Comparison of ENCODE assay signal across 11 cellular contexts in the genomic region with DNA sequence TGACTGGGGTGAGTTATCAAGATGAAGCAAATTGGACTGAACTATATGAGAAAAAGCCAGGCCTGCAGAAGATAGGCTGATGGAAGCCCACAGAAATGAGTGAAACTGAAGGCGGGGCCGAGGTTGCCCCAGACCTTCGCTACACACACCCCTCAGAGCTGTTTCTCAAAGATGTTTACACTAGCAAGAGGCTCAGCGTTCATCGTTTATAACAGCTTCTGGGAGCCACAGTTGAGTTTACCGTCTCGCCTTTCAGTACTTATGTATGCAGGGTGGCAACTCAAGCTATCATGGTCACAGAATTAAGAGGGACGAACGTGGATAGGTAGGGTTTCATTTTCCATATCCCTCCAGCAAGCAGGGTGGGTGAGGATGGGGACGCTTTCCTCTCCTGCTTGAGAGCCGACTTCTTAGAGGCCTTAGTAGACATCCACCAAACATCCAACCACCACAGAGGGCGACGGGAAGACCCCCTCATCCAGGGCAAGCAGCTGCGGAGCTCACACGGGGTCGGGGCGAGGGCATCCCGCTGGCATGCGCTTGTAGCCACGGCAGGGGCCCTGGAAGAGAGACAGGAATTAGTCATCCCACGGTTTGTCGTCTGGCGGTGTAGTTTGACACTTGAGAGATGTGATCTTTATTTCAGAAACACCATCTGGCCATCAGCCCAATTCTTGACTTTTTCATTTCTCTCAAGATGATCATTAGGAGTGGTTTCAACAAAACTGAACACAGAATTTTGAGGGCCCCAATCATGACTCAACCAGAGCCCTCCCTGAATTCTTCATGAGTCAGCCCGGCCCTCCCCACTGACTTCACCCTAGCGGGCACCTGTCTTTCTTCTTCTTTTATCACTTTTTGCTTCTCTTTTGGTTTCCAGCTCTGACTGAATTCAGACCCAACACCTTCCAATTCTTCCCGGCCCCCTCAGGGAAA.
A peak's percentile ranks its signal among the peaks of the same experiment; 100 is the strongest.
DNase-seq lines count a peak whose midpoint lies in the region; ATAC-seq and TF ChIP-seq lines count a peak whose summit lies in the region.
"Had no signal": no experiment of that assay in that cellular context is flagged by ENCODE, and none has a peak within 500 bp of the region (broad histone marks: within the 10 kb centered on the region; RNA-seq: fewer than 3 reads in every experiment).

No MANE protein-coding gene starts in this region.

- no peak overlapping the region for H2BK5ac ChIP-seq in neuronal stem cell (ENCODE audit: low read length)

- no peak overlapping the region for H3K4me2 ChIP-seq in neuronal stem cell (ENCODE audit: insufficient read depth, low read length, poor library complexity, severe bottlenecking)

- in situ Hi-C loops in gastrocnemius medialis (cut with MboI; ENCODE audit: low sequenced_read_pairs in 4 of 4) = no loop called here

- H3K27ac Mint-ChIP-seq in activated naive CD4-positive, alpha-beta T cell treated with anti-CD3 and anti-CD28 coated beads for 36 hours = no peak overlapping the region
- H3K27ac Mint-ChIP-seq in endodermal cell = no peak overlapping the region
- H3K27ac Mint-ChIP-seq in stimulated activated effector memory CD8-positive, alpha-beta T cell treated with anti-CD3 and anti-CD28 coated beads, Interleukin-12 subunit alpha, Interleukin-12 subunit beta, amount 100 ng/mL, for 72 hours = no peak overlapping the region
- H3K27ac Mint-ChIP-seq: CD4-positive, alpha-beta memory T cell had no signal

- H3K14ac ChIP-seq in neuronal stem cell (ENCODE audit: low read length) = no peak overlapping the region

- H3K4me3 ChIP-seq in endodermal cell (ENCODE audit: low read length) (no peak overlapping the region), gastrocnemius medialis (no peak overlapping the region), neuronal stem cell (ENCODE audit: low read length in 2 of 2) (no peak overlapping the region)
- H3K4me3 ChIP-seq: cardiac muscle cell had no signal

- peaks cover 12% of the 10 kb centered on the region for H3K9me3 ChIP-seq in endodermal cell (ENCODE audit: control insufficient read depth, low read length)
- H3K9me3 ChIP-seq in gastrocnemius medialis = peaks cover 0 to 15% (median 4%) of the 10 kb centered on the region in 3 donors
- H3K9me3 ChIP-seq in neuronal stem cell (replicated peaks in 1 of 2; ENCODE audit: control insufficient read depth in 2 of 2, insufficient read depth in 1 of 2, low read depth in 1 of 2, low read length in 2 of 2) = peaks cover 10 to 14% of the 10 kb centered on the region in 2 donors

- peaks cover 10% of the 10 kb centered on the region for H3K4me1 Mint-ChIP-seq in activated naive CD4-positive, alpha-beta T cell treated with anti-CD3 and anti-CD28 coated beads for 36 hours (ENCODE audit: low read depth)
- peaks cover 24% of the 10 kb centered on the region for H3K4me1 Mint-ChIP-seq in endodermal cell
- H3K4me1 Mint-ChIP-seq in stimulated activated effector memory CD8-positive, alpha-beta T cell treated with anti-CD3 and anti-CD28 coated beads, Interleukin-12 subunit alpha, Interleukin-12 subunit beta, amount 100 ng/mL, for 72 hours = no peaks in the 10 kb centered on the region
- H3K4me1 Mint-ChIP-seq: CD4-positive, alpha-beta memory T cell had no signal

- no peak overlapping the region for H2AK5ac ChIP-seq in neuronal stem cell (ENCODE audit: low read depth, low read length)

- peaks cover 6% of the 10 kb centered on the region for H3K4me1 ChIP-seq in endodermal cell (ENCODE audit: control insufficient read depth, insufficient read depth, low read length)
- H3K4me1 ChIP-seq in gastrocnemius medialis = peaks cover 12 to 22% of the 10 kb centered on the region in 2 donors
- peaks cover 10 to 24% of the 10 kb centered on the region in 2 donors for H3K4me1 ChIP-seq in neuronal stem cell (ENCODE audit: control insufficient read depth in 2 of 2, insufficient read depth in 1 of 2, low read depth in 1 of 2, low read length in 2 of 2)

- TF ChIP-seq CTCF in endodermal cell (conservative IDR thresholded peaks at IDR 0.05) (no peak), gastrocnemius medialis (IDR thresholded peaks at IDR 0.05 in 4 of 5, conservative IDR thresholded peaks at IDR 0.05 in 1 of 5) (no peak)

- H3K18ac ChIP-seq in neuronal stem cell (ENCODE audit: low read length) = no peak overlapping the region

- no peak overlapping the region for H2BK120ac ChIP-seq in neuronal stem cell (ENCODE audit: low read depth, low read length)

- no peak overlapping the region for H2AFZ ChIP-seq in neuronal stem cell (ENCODE audit: low read length)

- H3K27ac ChIP-seq in endodermal cell (ENCODE audit: low read depth, low read length) = no peak overlapping the region
- H3K27ac ChIP-seq in gastrocnemius medialis = no peak overlapping the region
- H3K27ac ChIP-seq in neuronal stem cell (replicated peaks; ENCODE audit: low read length) = no peak overlapping the region
- H3K27ac ChIP-seq: cardiac muscle cell had no signal

- no peak overlapping the region for H3K4me3 Mint-ChIP-seq in activated naive CD4-positive, alpha-beta T cell treated with anti-CD3 and anti-CD28 coated beads for 36 hours
- no peak overlapping the region for H3K4me3 Mint-ChIP-seq in endodermal cell
- H3K4me3 Mint-ChIP-seq in stimulated activated effector memory CD8-positive, alpha-beta T cell treated with anti-CD3 and anti-CD28 coated beads, Interleukin-12 subunit alpha, Interleukin-12 subunit beta, amount 100 ng/mL, for 72 hours = no peak overlapping the region
- H3K4me3 Mint-ChIP-seq: CD4-positive, alpha-beta memory T cell had no signal

- no peaks in the 10 kb centered on the region for H3K79me1 ChIP-seq in neuronal stem cell (ENCODE audit: low read depth, low read length)

- H3K36me3 Mint-ChIP-seq in activated naive CD4-positive, alpha-beta T cell treated with anti-CD3 and anti-CD28 coated beads for 36 hours (ENCODE audit: low read depth) = peaks cover 2% of the 10 kb centered on the region
- H3K36me3 Mint-ChIP-seq in endodermal cell (ENCODE audit: low read depth) = no peaks in the 10 kb centered on the region
- H3K36me3 Mint-ChIP-seq in stimulated activated effector memory CD8-positive, alpha-beta T cell treated with anti-CD3 and anti-CD28 coated beads, Interleukin-12 subunit alpha, Interleukin-12 subunit beta, amount 100 ng/mL, for 72 hours = no peaks in the 10 kb centered on the region

- 70 to 72% methylated on average over 12 to 24 of the region's 26 CpGs for WGBS in endodermal cell (ENCODE audit: insufficient coverage in 1 of 2, insufficient read length in 1 of 2), 2 experiments
- WGBS in neuronal stem cell (ENCODE audit: extremely low coverage in 2 of 2, insufficient read length in 2 of 2, insufficient replicate concordance in 1 of 2), 2 donors = no CpG with 5 or more reads among the region's 26 CpGs

- no peak overlapping the region for H2BK15ac ChIP-seq in neuronal stem cell (ENCODE audit: low read length)

- H3K4ac ChIP-seq in neuronal stem cell (ENCODE audit: low read length) = no peak overlapping the region

- H3K23ac ChIP-seq in neuronal stem cell (ENCODE audit: low read depth, low read length, poor library complexity) = no peak overlapping the region

- no peaks in the 10 kb centered on the region for H3K27me3 Mint-ChIP-seq in activated naive CD4-positive, alpha-beta T cell treated with anti-CD3 and anti-CD28 coated beads for 36 hours (ENCODE audit: low read depth)
- H3K27me3 Mint-ChIP-seq in endodermal cell (ENCODE audit: insufficient read depth) = no peaks in the 10 kb centered on the region

- peaks cover 13% of the 10 kb centered on the region for H3K9me3 Mint-ChIP-seq in activated naive CD4-positive, alpha-beta T cell treated with anti-CD3 and anti-CD28 coated beads for 36 hours
- H3K9me3 Mint-ChIP-seq in endodermal cell = peaks cover 27% of the 10 kb centered on the region
- H3K9me3 Mint-ChIP-seq in stimulated activated effector memory CD8-positive, alpha-beta T cell treated with anti-CD3 and anti-CD28 coated beads, Interleukin-12 subunit alpha, Interleukin-12 subunit beta, amount 100 ng/mL, for 72 hours = peaks cover 12% of the 10 kb centered on the region

- H3K9ac ChIP-seq in endodermal cell (ENCODE audit: extremely low read depth, low read length, poor library complexity, severe bottlenecking) = no peak overlapping the region
- no peak overlapping the region for H3K9ac ChIP-seq in neuronal stem cell (ENCODE audit: low read depth, low read length, poor library complexity)

- H3K36me3 ChIP-seq in endodermal cell (ENCODE audit: control insufficient read depth, insufficient read depth, low read length) (no peaks in the 10 kb centered on the region), gastrocnemius medialis (no peaks in the 10 kb centered on the region), neuronal stem cell (replicated peaks in 1 of 2; ENCODE audit: control insufficient read depth in 2 of 2, insufficient read depth in 2 of 2, low read length in 2 of 2) (no peaks in the 10 kb centered on the region)
- H3K36me3 ChIP-seq: cardiac muscle cell had no signal

- CTCF ChIA-PET in activated naive CD4-positive, alpha-beta T cell treated with anti-CD3 and anti-CD28 coated beads for 36 hours (lab: Charles Lee) = interaction anchor here (1.2 kb wide), 1 partner anchor 189 kb away, joined by 3 read pairs; no protein-coding TSS in a partner anchor

- no peak overlapping the region for H2BK12ac ChIP-seq in neuronal stem cell (ENCODE audit: low read length)

- H3K27me3 ChIP-seq in endodermal cell (ENCODE audit: control insufficient read depth, insufficient read depth, low read length, poor library complexity, severe bottlenecking) = no peaks in the 10 kb centered on the region
- H3K27me3 ChIP-seq in gastrocnemius medialis = no peaks in the 10 kb centered on the region
- H3K27me3 ChIP-seq in neuronal stem cell (ENCODE audit: control insufficient read depth in 3 of 3, insufficient read depth in 3 of 3, low read depth in 1 of 3, low read length in 3 of 3) = no peaks in the 10 kb centered on the region
- H3K27me3 ChIP-seq: cardiac muscle cell had no signal

- H4K91ac ChIP-seq in neuronal stem cell (ENCODE audit: low read depth, low read length, poor library complexity) = no peak overlapping the region

- TF ChIP-seq POLR2A in gastrocnemius medialis (IDR thresholded peaks at IDR 0.05) = no peak

- DNase-seq in activated naive CD4-positive, alpha-beta T cell treated with anti-CD3 and anti-CD28 coated beads for 36 hours = peak; percentile 34
- DNase-seq in activated naive CD4-positive, alpha-beta T cell treated with Interleukin-2 at 50 U/mL for 16 hours = no peak
- peak; percentile 86 for DNase-seq in NOMO-1 treated with DMSO at 0.1 percent for 48 hours (lab: John Stamatoyannopoulos, UW; ENCODE audit: unreplicated experiment)
- peak; percentile 59 for DNase-seq in endodermal cell
- no peak for DNase-seq in stimulated activated effector memory CD8-positive, alpha-beta T cell treated with anti-CD3 and anti-CD28 coated beads, Interleukin-12 subunit alpha, Interleukin-12 subunit beta, amount 100 ng/mL, for 72 hours (ENCODE audit: low spot score in 2 of 2)
- no peak for DNase-seq in gastrocnemius medialis
- DNase-seq in NCI-H1417 treated with DMSO at 0.1 percent for 48 hours (lab: John Stamatoyannopoulos, UW) = no peak
- no peak for DNase-seq in neuronal stem cell (ENCODE audit: low spot score)
- DNase-seq: CD4-positive, alpha-beta memory T cell; T-helper 1 cell had no signal

- no peak overlapping the region for H4K8ac ChIP-seq in neuronal stem cell (ENCODE audit: low read depth, low read length)

- peak; percentile 48 for ATAC-seq in stimulated activated effector memory CD8-positive, alpha-beta T cell treated with anti-CD3 and anti-CD28 coated beads, Interleukin-12 subunit alpha, Interleukin-12 subunit beta, amount 100 ng/mL, for 72 hours
- ATAC-seq in gastrocnemius medialis = no peak

- intact Hi-C loops in activated naive CD4-positive, alpha-beta T cell treated with anti-CD3 and anti-CD28 coated beads for 36 hours (cut with micrococcal nuclease) = no loop called here
- intact Hi-C loops in gastrocnemius medialis (cut with DNase I; ENCODE audit: low total_unique reads) = no loop called here

Comparison
In these comparisons a context has a peak if more than half of its experiments do, and no peak if none do; other contexts are left out.
1. DNase-seq: peak in activated naive CD4-positive, alpha-beta T cell treated with anti-CD3 and anti-CD28 coated beads for 36 hours (single experiment), NOMO-1 treated with DMSO at 0.1 percent for 48 hours (single experiment) and endodermal cell (single experiment); none in activated naive CD4-positive, alpha-beta T cell treated with Interleukin-2 at 50 U/mL for 16 hours (single experiment), stimulated activated effector memory CD8-positive, alpha-beta T cell treated with anti-CD3 and anti-CD28 coated beads, Interleukin-12 subunit alpha, Interleukin-12 subunit beta, amount 100 ng/mL, for 72 hours (0 of 2), gastrocnemius medialis (0 of 2), NCI-H1417 treated with DMSO at 0.1 percent for 48 hours (single experiment) and neuronal stem cell (single experiment).